ENCODE assay signal across 8 cellular contexts in genomic region chr22:25564979-25565677, GRCh38. TPM values are rescaled to one million over a fixed set of nuclear protein-coding genes. Genes with fewer than 3 reads are reported as not detected.
A peak's percentile ranks its signal among the peaks of the same experiment; 100 is the strongest.
DNase-seq lines count a peak whose midpoint lies in the region; ATAC-seq and TF ChIP-seq lines count a peak whose summit lies in the region.

No MANE protein-coding gene starts in this region.

- H2AFZ ChIP-seq in fibroblast of lung (ENCODE audit: low read length), result peak overlapping the region; percentile 34
- H2AFZ ChIP-seq in neural progenitor cell (replicated peaks), result peak overlapping the region; percentile 94

- no peaks in the 10 kb centered on the region for H3K36me3 ChIP-seq in fibroblast of lung (ENCODE audit: control insufficient read depth, insufficient read depth, low read length)
- no peaks in the 10 kb centered on the region for H3K36me3 ChIP-seq in neural progenitor cell

- H3K36me3 Mint-ChIP-seq in neural progenitor cell, result no peaks in the 10 kb centered on the region

- no peaks in the 10 kb centered on the region for H3K9me3 Mint-ChIP-seq in neural progenitor cell

- H3K4me1 Mint-ChIP-seq in neural progenitor cell, result peaks cover 35% of the 10 kb centered on the region

- peak; percentile 13 for ATAC-seq in HG03432 (IDR thresholded peaks at IDR 0.05; ENCODE audit: unreplicated experiment)

- H3K4me3 ChIP-seq in fibroblast of lung (replicated peaks in 1 of 4; ENCODE audit: control extremely low read depth in 1 of 4, insufficient read depth in 1 of 4, low read depth in 3 of 4, low read length in 4 of 4), result peak overlapping the region; percentile 31 to 65 (median 59)
- peak overlapping the region; percentile 99 for H3K4me3 ChIP-seq in neural progenitor cell

- H3K9me3 ChIP-seq in fibroblast of lung (ENCODE audit: control insufficient read depth, insufficient read depth, low read depth, low read length) (no peaks in the 10 kb centered on the region), neural progenitor cell (ENCODE audit: low read depth) (no peaks in the 10 kb centered on the region)

- H3K27ac ChIP-seq in fibroblast of lung (ENCODE audit: insufficient read depth, low read length) (no peak overlapping the region), neural progenitor cell (no peak overlapping the region)

- no peak overlapping the region for H3K27ac Mint-ChIP-seq in neural progenitor cell

- no peaks in the 10 kb centered on the region for H4K20me1 ChIP-seq in fibroblast of lung (ENCODE audit: control insufficient read depth, extremely low read depth, insufficient read depth, low read length)
- H4K20me1 ChIP-seq in neural progenitor cell (ENCODE audit: low read depth), result peaks cover 36% of the 10 kb centered on the region

- H3K9ac ChIP-seq in fibroblast of lung (ENCODE audit: insufficient read depth, low read length), result peak overlapping the region; percentile 26
- H3K9ac ChIP-seq in neural progenitor cell, result peak overlapping the region; percentile 35

- H3K79me2 ChIP-seq in fibroblast of lung (ENCODE audit: control insufficient read depth, insufficient read depth, low read length) (no peaks in the 10 kb centered on the region), neural progenitor cell (ENCODE audit: low read depth) (peaks cover 45% of the 10 kb centered on the region)

- no peak for TF ChIP-seq CTCF in fibroblast of lung (conservative IDR thresholded peaks at IDR 0.05 in 1 of 2, IDR thresholded peaks at IDR 0.05 in 1 of 2; ENCODE audit: low read depth in 1 of 2, low read length in 2 of 2)
- TF ChIP-seq CTCF in neural progenitor cell (IDR thresholded peaks at IDR 0.05), result no peak

- peaks cover 16% of the 10 kb centered on the region for H3F3A ChIP-seq in neural progenitor cell (ENCODE audit: low read depth)

- peaks cover 8% of the 10 kb centered on the region for H3K27me3 Mint-ChIP-seq in neural progenitor cell (ENCODE audit: insufficient read depth, low read depth)

- H3K4me2 ChIP-seq in fibroblast of lung (ENCODE audit: extremely low read depth, insufficient read depth, low read length) (peak overlapping the region; percentile 69), neural progenitor cell (peak overlapping the region; percentile 97)

- H3K27me3 ChIP-seq in fibroblast of lung (ENCODE audit: control insufficient read depth, insufficient read depth, low read length) (peaks cover 5% of the 10 kb centered on the region), neural progenitor cell (peaks cover 21% of the 10 kb centered on the region)

- peak overlapping the region; percentile 94 for H3K4me3 Mint-ChIP-seq in neural progenitor cell

- DNase-seq in NCI-H1092 treated with DMSO at 0.1 percent for 48 hours (lab: John Stamatoyannopoulos, UW) (peak; percentile 36), NCI-H1092 (lab: John Stamatoyannopoulos, UW) (no peak), fibroblast of lung (ENCODE audit: low read depth in 2 of 2) (peak in 1 of 2 donors; percentile 24), neural progenitor cell (ENCODE audit: low spot score) (peak; percentile 64), DMS153 (lab: John Stamatoyannopoulos, UW) (no peak), COLO829 (ENCODE audit: low spot score) (no peak)
- peak; percentile 3 for DNase-seq in activated CD4-positive, alpha-beta T cell treated with anti-CD3 and anti-CD28 coated beads, Interleukin-2, amount 50 U/mL, for 1 hour

- H3K4me1 ChIP-seq in fibroblast of lung (ENCODE audit: control insufficient read depth, extremely low read depth, insufficient read depth, low read length) (peaks cover 3% of the 10 kb centered on the region), neural progenitor cell (peaks cover 32% of the 10 kb centered on the region)

RNA-seq across cellular contexts. Expression of gene GRK3, which starts 0.7 kb away (rescaled TPM):
- total RNA-seq in fibroblast of lung (1.3 and 1.7 TPM in 2 replicates), neural progenitor cell (ENCODE audit: low replicate concordance) (20.8 and 21.4 TPM in 2 replicates)
- 1.6 and 1.8 TPM in 2 replicates for polyA plus RNA-seq in fibroblast of lung
- 1.4 and 1.6 TPM in 2 replicates for polyA plus RNA-seq in fibroblast of lung (2012)
- polyA minus RNA-seq in fibroblast of lung (ENCODE audit: low replicate concordance), result 0.35 and 0.93 TPM in 2 replicates

Comparison
In these comparisons a context has a peak if more than half of its experiments do, and no peak if none do; other contexts are left out.
1. DNase-seq: peak in NCI-H1092 treated with DMSO at 0.1 percent for 48 hours (single experiment), activated CD4-positive, alpha-beta T cell treated with anti-CD3 and anti-CD28 coated beads, Interleukin-2, amount 50 U/mL, for 1 hour (single experiment) and neural progenitor cell (single experiment); none in NCI-H1092 (single experiment), DMS153 (single experiment) and COLO829 (single experiment).